6 cellular contexts compared by ENCODE assay signal in genomic region chr19:10112037-10112751, GRCh38. TPM values are rescaled to one million over a fixed set of nuclear protein-coding genes. Genes with fewer than 3 reads are reported as not detected.
A peak's percentile ranks its signal among the peaks of the same experiment; 100 is the strongest.
DNase-seq lines count a peak whose midpoint lies in the region; ATAC-seq and TF ChIP-seq lines count a peak whose summit lies in the region.

No MANE protein-coding gene starts in this region.

- ATAC-seq in activated CD8-positive, alpha-beta T cell treated with anti-CD3 and anti-CD28 coated beads, Interleukin-2, amount 10 ng/mL, durations not matched to agents 7 days and 5 days, result peak; percentile 29
- ATAC-seq in sciatic nerve (peak; percentile 14), HG03457 (IDR thresholded peaks at IDR 0.05; ENCODE audit: unreplicated experiment) (no peak)

- H3K27ac ChIP-seq in HL-60 (replicated peaks) (peak overlapping the region; percentile 89), dorsolateral prefrontal cortex (peak overlapping the region in 16 of 59 donors; percentile 0 to 66 (median 26))

- CTCF ChIA-PET in activated CD8-positive, alpha-beta T cell treated with anti-CD3 and anti-CD28 coated beads, Interleukin-2, amount 10 ng/mL, durations not matched to agents 7 days and 5 days (lab: Charles Lee), result interaction anchor here (0.7 to 11.3 kb wide), 6 partner anchors 9 to 180 kb away, joined by 3 to 135 read pairs (median 6); partner anchors contain the start of gene ANGPTL6

- no peaks in the 10 kb centered on the region for H3K27me3 Mint-ChIP-seq in activated CD8-positive, alpha-beta T cell treated with anti-CD3 and anti-CD28 coated beads, Interleukin-2, amount 10 ng/mL, durations not matched to agents 7 days and 5 days (ENCODE audit: low read depth)

- no peaks in the 10 kb centered on the region for H3K27me3 ChIP-seq in HL-60 (ENCODE audit: insufficient read depth, poor library complexity, severe bottlenecking)
- no peaks in the 10 kb centered on the region for H3K27me3 ChIP-seq in dorsolateral prefrontal cortex

- POLR2A ChIA-PET in activated CD8-positive, alpha-beta T cell treated with anti-CD3 and anti-CD28 coated beads, Interleukin-2, amount 10 ng/mL, durations not matched to agents 7 days and 5 days (lab: Charles Lee), result interaction anchor here (1.7 to 9.8 kb wide), 3 partner anchors 8 to 16 kb away, joined by 10 to 92 read pairs (median 14); partner anchors contain the start of genes ANGPTL6 and PPAN

- peak in 1 of 2 experiments; percentile 84 for DNase-seq in HL-60 (ENCODE audit: low read depth in 1 of 2, low spot score in 1 of 2)
- peak; percentile 54 for DNase-seq in activated CD8-positive, alpha-beta T cell treated with anti-CD3 and anti-CD28 coated beads, Interleukin-2, amount 10 ng/mL, durations not matched to agents 7 days and 5 days
- no peak for DNase-seq in sciatic nerve (ENCODE audit: low spot score)
- DNase-seq in dorsolateral prefrontal cortex, result no peak
- no peak for DNase-seq in COR-L47 (lab: John Stamatoyannopoulos, UW)

- no peaks in the 10 kb centered on the region for H3K9me3 Mint-ChIP-seq in activated CD8-positive, alpha-beta T cell treated with anti-CD3 and anti-CD28 coated beads, Interleukin-2, amount 10 ng/mL, durations not matched to agents 7 days and 5 days (ENCODE audit: insufficient read depth)

- peak overlapping the region; percentile 61 for H3K4me3 Mint-ChIP-seq in activated CD8-positive, alpha-beta T cell treated with anti-CD3 and anti-CD28 coated beads, Interleukin-2, amount 10 ng/mL, durations not matched to agents 7 days and 5 days

- peaks cover 74% of the 10 kb centered on the region for H3K36me3 Mint-ChIP-seq in activated CD8-positive, alpha-beta T cell treated with anti-CD3 and anti-CD28 coated beads, Interleukin-2, amount 10 ng/mL, durations not matched to agents 7 days and 5 days (ENCODE audit: low read depth)

- H3K4me3 ChIP-seq in HL-60 (replicated peaks; ENCODE audit: insufficient read depth, low read length) (no peak overlapping the region), dorsolateral prefrontal cortex (peak overlapping the region in 9 of 59 donors; percentile 8 to 39 (median 25))

- TF ChIP-seq CTCF in HL-60 (IDR thresholded peaks at IDR 0.05; ENCODE audit: insufficient read depth, low read length), result no peak
- TF ChIP-seq CTCF in dorsolateral prefrontal cortex (IDR thresholded peaks at IDR 0.05 in 54 of 56, conservative IDR thresholded peaks at IDR 0.05 in 2 of 56; ENCODE audit: low read depth in 1 of 56, partially characterized antibody in 56 of 56), result no peak

- peaks cover 72% of the 10 kb centered on the region for H3K4me1 Mint-ChIP-seq in activated CD8-positive, alpha-beta T cell treated with anti-CD3 and anti-CD28 coated beads, Interleukin-2, amount 10 ng/mL, durations not matched to agents 7 days and 5 days (ENCODE audit: low read depth)

- peak overlapping the region; percentile 95 for H3K27ac Mint-ChIP-seq in activated CD8-positive, alpha-beta T cell treated with anti-CD3 and anti-CD28 coated beads, Interleukin-2, amount 10 ng/mL, durations not matched to agents 7 days and 5 days

- intact Hi-C loops in sciatic nerve (cut with DNase I) (no loop called here), dorsolateral prefrontal cortex (cut with DNase I) (loop anchor here (5.0 kb wide), 1 partner anchor 180 kb away; no protein-coding TSS in a partner anchor)

RNA-seq across cellular contexts. Expression of gene P2RY11, which starts 0.7 kb away (rescaled TPM):
- 10 to 100 TPM; 50.4 to 53.6 TPM for total RNA-seq in activated CD8-positive, alpha-beta T cell treated with anti-CD3 and anti-CD28 coated beads, Interleukin-2, amount 10 ng/mL, durations not matched to agents 7 days and 5 days
- total RNA-seq in sciatic nerve, result 9.9 TPM
- 10 to 100 TPM; 14.1 to 36.6 (median 23.2) TPM for total RNA-seq in dorsolateral prefrontal cortex

RNA-seq across cellular contexts. Expression of gene PPAN, which starts 6.0 kb away (rescaled TPM):
- total RNA-seq in activated CD8-positive, alpha-beta T cell treated with anti-CD3 and anti-CD28 coated beads, Interleukin-2, amount 10 ng/mL, durations not matched to agents 7 days and 5 days, result 100 to 1,000 TPM; 107 to 121 TPM
- total RNA-seq in sciatic nerve, result 31.3 TPM
- total RNA-seq in dorsolateral prefrontal cortex, result 10 to 100 TPM; 32.9 to 65.3 (median 43.5) TPM

RNA-seq across cellular contexts. Expression of gene EIF3G, which starts 7.5 kb away (rescaled TPM):
- total RNA-seq in activated CD8-positive, alpha-beta T cell treated with anti-CD3 and anti-CD28 coated beads, Interleukin-2, amount 10 ng/mL, durations not matched to agents 7 days and 5 days, result 100 to 1,000 TPM; 229 to 241 TPM
- total RNA-seq in sciatic nerve (155 TPM), dorsolateral prefrontal cortex (100 to 1,000 TPM in 80 of 120 experiments, 10 to 100 TPM in 40; 78.7 to 131 (median 104) TPM)

RNA-seq across cellular contexts. Expression of gene ANGPTL6, which starts 9.7 kb away (rescaled TPM):
- total RNA-seq in activated CD8-positive, alpha-beta T cell treated with anti-CD3 and anti-CD28 coated beads, Interleukin-2, amount 10 ng/mL, durations not matched to agents 7 days and 5 days, result 1 to 10 TPM; 3.7 to 3.9 TPM
- total RNA-seq in sciatic nerve (not detected), dorsolateral prefrontal cortex (1 to 10 TPM in 47 of 120 experiments, under 1 TPM in 64, not detected in 9; 0.31 to 4.0 (median 0.87) TPM)

RNA-seq across cellular contexts. Expression of gene SHFL, which starts 26.1 kb away (rescaled TPM):
- 10 to 100 TPM; 81.2 to 89.5 TPM for total RNA-seq in activated CD8-positive, alpha-beta T cell treated with anti-CD3 and anti-CD28 coated beads, Interleukin-2, amount 10 ng/mL, durations not matched to agents 7 days and 5 days
- total RNA-seq in sciatic nerve (47.0 TPM), dorsolateral prefrontal cortex (10 to 100 TPM; 34.9 to 82.2 (median 49.6) TPM)
